In genomic region chr10:116974442-116975005, GRCh38 we compare ENCODE assay signal across 12 cellular contexts. TPM values are rescaled to one million over a fixed set of nuclear protein-coding genes. Genes with fewer than 3 reads are reported as not detected.
DNase-seq lines count a peak whose midpoint lies in the region; ATAC-seq and TF ChIP-seq lines count a peak whose summit lies in the region.
"Had no signal": no experiment of that assay in that cellular context is flagged by ENCODE, and none has a peak within 500 bp of the region (broad histone marks: within the 10 kb centered on the region; RNA-seq: fewer than 3 reads in every experiment).

No MANE protein-coding gene starts in this region.

- H2AFZ ChIP-seq in MM.1S (ENCODE audit: low read length) = no peak overlapping the region
- H2AFZ ChIP-seq: parathyroid adenoma had no signal

- TF ChIP-seq CTCF in A673 (conservative IDR thresholded peaks at IDR 0.05; ENCODE audit: low read depth, low read length) (no peak), HFFc6 (IDR thresholded peaks at IDR 0.05) (no peak), foreskin keratinocyte (conservative IDR thresholded peaks at IDR 0.05) (no peak), MM.1S (IDR thresholded peaks at IDR 0.05; ENCODE audit: low read length) (no peak)

- H3K4me3 ChIP-seq in A673 (ENCODE audit: low read depth, low read length, poor library complexity, severe bottlenecking) (peak overlapping the region; percentile 14), MM.1S (ENCODE audit: low read length) (no peak overlapping the region)

- CTCF ChIA-PET in A673 (lab: Charles Lee) = interaction anchor here (0.6 kb wide), 1 partner anchor 177 kb away, joined by 5 read pairs; no protein-coding TSS in a partner anchor

- H3K9me3 Mint-ChIP-seq in HFFc6 = no peaks in the 10 kb centered on the region
- H3K9me3 Mint-ChIP-seq in activated T-helper 17 cell treated with anti-CD3 and anti-CD28 coated beads, Interleukin-2, amount 50 U/mL, for 72 hours = no peaks in the 10 kb centered on the region
- H3K9me3 Mint-ChIP-seq: activated naive CD4-positive, alpha-beta T cell treated with anti-CD3 and anti-CD28 coated beads, Interleukin-2, amount 50 U/mL, for 24 hours had no signal

- H3K27me3 ChIP-seq in A673 (replicated peaks; ENCODE audit: insufficient read depth, low read depth, low read length, poor library complexity) = no peaks in the 10 kb centered on the region
- H3K27me3 ChIP-seq in foreskin keratinocyte = no peaks in the 10 kb centered on the region
- H3K27me3 ChIP-seq in MM.1S (replicated peaks; ENCODE audit: insufficient read depth, low read length) = no peaks in the 10 kb centered on the region

- no peak overlapping the region for H3K9ac ChIP-seq in MM.1S (ENCODE audit: low read length)
- H3K9ac ChIP-seq: parathyroid adenoma had no signal

- intact Hi-C loops in A673 (cut with micrococcal nuclease; ENCODE audit: unreplicated experiment) = no loop called here

- ATAC-seq in SK-N-SH treated with all-trans-retinoic acid at 6 μM for 48 hours = peak; percentile 91
- peak; percentile 99 for ATAC-seq in foreskin keratinocyte
- no peak for ATAC-seq in activated T-helper 17 cell treated with anti-CD3 and anti-CD28 coated beads, Interleukin-2, amount 50 U/mL, for 72 hours (replicated peaks)

- H3K36me3 ChIP-seq in A673 (ENCODE audit: insufficient read depth, low read length, poor library complexity, severe bottlenecking) (no peaks in the 10 kb centered on the region), MM.1S (replicated peaks; ENCODE audit: insufficient read depth, low read length) (no peaks in the 10 kb centered on the region)

- H3K4me3 Mint-ChIP-seq in HFFc6 = peak overlapping the region; percentile 69
- no peak overlapping the region for H3K4me3 Mint-ChIP-seq in activated T-helper 17 cell treated with anti-CD3 and anti-CD28 coated beads, Interleukin-2, amount 50 U/mL, for 72 hours
- H3K4me3 Mint-ChIP-seq: activated naive CD4-positive, alpha-beta T cell treated with anti-CD3 and anti-CD28 coated beads, Interleukin-2, amount 50 U/mL, for 24 hours had no signal

- no peaks in the 10 kb centered on the region for H3F3A ChIP-seq in MM.1S (ENCODE audit: insufficient read depth, low read length)

- H4K20me1 ChIP-seq in MM.1S (ENCODE audit: insufficient read depth, low read length) = no peaks in the 10 kb centered on the region

- H3K36me3 Mint-ChIP-seq in HFFc6 (ENCODE audit: low read depth) = peaks cover 8% of the 10 kb centered on the region; the same call in 1 of the 2 replicates
- H3K36me3 Mint-ChIP-seq in activated T-helper 17 cell treated with anti-CD3 and anti-CD28 coated beads, Interleukin-2, amount 50 U/mL, for 72 hours (ENCODE audit: low read depth) = no peaks in the 10 kb centered on the region
- H3K36me3 Mint-ChIP-seq: activated naive CD4-positive, alpha-beta T cell treated with anti-CD3 and anti-CD28 coated beads, Interleukin-2, amount 50 U/mL, for 24 hours had no signal

- peak overlapping the region; percentile 69 for H3K27ac Mint-ChIP-seq in HFFc6
- no peak overlapping the region for H3K27ac Mint-ChIP-seq in activated T-helper 17 cell treated with anti-CD3 and anti-CD28 coated beads, Interleukin-2, amount 50 U/mL, for 72 hours
- H3K27ac Mint-ChIP-seq: activated naive CD4-positive, alpha-beta T cell treated with anti-CD3 and anti-CD28 coated beads, Interleukin-2, amount 50 U/mL, for 24 hours had no signal

- DNase-seq in A673 (ENCODE audit: low spot score) = peak; percentile 91
- peak; percentile 90 for DNase-seq in HFFc6
- DNase-seq in foreskin keratinocyte = peak; percentile 86 to 93
- no peak for DNase-seq in SIG-M5 (lab: John Stamatoyannopoulos, UW)
- no peak for DNase-seq in MM.1S
- DNase-seq in GDM1 (lab: John Stamatoyannopoulos, UW) = no peak
- DNase-seq: NCI-H524 treated with DMSO at 0.1 percent for 48 hours, WERI-Rb-1 had no signal

- POLR2A ChIA-PET in A673 (lab: Charles Lee; ENCODE audit: low non-redundant PET) = interaction anchor here (0.5 kb wide), 1 partner anchor 113 kb away, joined by 3 read pairs; no protein-coding TSS in a partner anchor

- no peaks in the 10 kb centered on the region for H3K9me3 ChIP-seq in A673 (ENCODE audit: low read depth, low read length, poor library complexity, severe bottlenecking)
- H3K9me3 ChIP-seq in MM.1S (replicated peaks; ENCODE audit: insufficient read depth, low read length) = no peaks in the 10 kb centered on the region

- H3K4me2 ChIP-seq in MM.1S (ENCODE audit: low read depth, low read length) = no peak overlapping the region

- no peaks in the 10 kb centered on the region for H3K9me2 ChIP-seq in MM.1S (replicated peaks; ENCODE audit: insufficient read depth, low read length)

- H3K4me1 Mint-ChIP-seq in HFFc6 (ENCODE audit: low read depth) = peaks cover 40% of the 10 kb centered on the region
- H3K4me1 Mint-ChIP-seq in activated T-helper 17 cell treated with anti-CD3 and anti-CD28 coated beads, Interleukin-2, amount 50 U/mL, for 72 hours = no peaks in the 10 kb centered on the region
- H3K4me1 Mint-ChIP-seq: activated naive CD4-positive, alpha-beta T cell treated with anti-CD3 and anti-CD28 coated beads, Interleukin-2, amount 50 U/mL, for 24 hours had no signal

- H3K27ac ChIP-seq in A673 (ENCODE audit: low read depth, low read length, poor library complexity, severe bottlenecking) (peak overlapping the region; percentile 22), foreskin keratinocyte (peak overlapping the region; percentile 9), MM.1S (ENCODE audit: low read length) (no peak overlapping the region)
- H3K27ac ChIP-seq: parathyroid adenoma, WERI-Rb-1 had no signal

- BruUV-seq in A673 (replicated peaks; lab: Mats Ljungman, UMichigan) = no TSS peak

- H3K27me3 Mint-ChIP-seq in HFFc6 (ENCODE audit: insufficient read depth) = no peaks in the 10 kb centered on the region
- peaks cover 8% of the 10 kb centered on the region for H3K27me3 Mint-ChIP-seq in activated T-helper 17 cell treated with anti-CD3 and anti-CD28 coated beads, Interleukin-2, amount 50 U/mL, for 72 hours

- H3K4me1 ChIP-seq in A673 (ENCODE audit: insufficient read depth, low read length, poor library complexity, severe bottlenecking) (peaks cover 39% of the 10 kb centered on the region), foreskin keratinocyte (peaks cover 13% of the 10 kb centered on the region), MM.1S (ENCODE audit: low read length) (0 out of 2 replicates have a peak, but pooled peaks cover 3% of the 10 kb centered on the region)
- H3K4me1 ChIP-seq: parathyroid adenoma had no signal

- H3K79me2 ChIP-seq in MM.1S (ENCODE audit: low read length) = no peaks in the 10 kb centered on the region
- H3K79me2 ChIP-seq: parathyroid adenoma had no signal

TF ChIP-seq in SK-N-SH treated with all-trans-retinoic acid at 6 μM for 48 hours, 23 proteins besides CTCF, POLR2A, EP300 and RAD21:
- TF ChIP-seq PATZ1 (CRISPR knock-in tag; IDR thresholded peaks at IDR 0.05; ENCODE audit: borderline replicate concordance) (peak; percentile 89; the same call in 1 of the 2 replicates), ZFP3 (CRISPR knock-in tag; IDR thresholded peaks at IDR 0.05) (peak; percentile 91), GLIS3 (CRISPR knock-in tag; IDR thresholded peaks at IDR 0.05) (no peak), ISL1 (CRISPR knock-in tag; IDR thresholded peaks at IDR 0.05) (peak; percentile 43), SNAI2 (CRISPR knock-in tag; IDR thresholded peaks at IDR 0.05) (no peak)

RNA-seq across cellular contexts. Expression of gene SHTN1, which starts 30.5 kb away (rescaled TPM):
- total RNA-seq in A673 (2021) = 39.9 and 40.6 TPM in 2 replicates
- total RNA-seq in HFFc6 (2021; fragmentation: NEBNext Ultra II Directional; extraction: Animal tissue kit (Norgen Biotek cat#: 25700)) = 1 to 10 TPM; 3.4 to 6.2 (median 5.2) TPM
- 19.0 and 21.5 TPM in 2 replicates for total RNA-seq in foreskin keratinocyte
- 8.1 and 8.3 TPM in 2 replicates for polyA plus RNA-seq in foreskin keratinocyte
- under 1 TPM; 0.13 to 0.28 TPM for total RNA-seq in activated T-helper 17 cell treated with anti-CD3 and anti-CD28 coated beads, Interleukin-2, amount 50 U/mL, for 72 hours

Comparison
In these comparisons a context has a peak if more than half of its experiments do, and no peak if none do; other contexts are left out.
1. DNase-seq: peak in A673 (single experiment), HFFc6 (single experiment) and foreskin keratinocyte (2 of 2); none in SIG-M5 (single experiment), MM.1S (single experiment) and GDM1 (single experiment).